10 cellular contexts compared by ENCODE assay signal in the genomic region with DNA sequence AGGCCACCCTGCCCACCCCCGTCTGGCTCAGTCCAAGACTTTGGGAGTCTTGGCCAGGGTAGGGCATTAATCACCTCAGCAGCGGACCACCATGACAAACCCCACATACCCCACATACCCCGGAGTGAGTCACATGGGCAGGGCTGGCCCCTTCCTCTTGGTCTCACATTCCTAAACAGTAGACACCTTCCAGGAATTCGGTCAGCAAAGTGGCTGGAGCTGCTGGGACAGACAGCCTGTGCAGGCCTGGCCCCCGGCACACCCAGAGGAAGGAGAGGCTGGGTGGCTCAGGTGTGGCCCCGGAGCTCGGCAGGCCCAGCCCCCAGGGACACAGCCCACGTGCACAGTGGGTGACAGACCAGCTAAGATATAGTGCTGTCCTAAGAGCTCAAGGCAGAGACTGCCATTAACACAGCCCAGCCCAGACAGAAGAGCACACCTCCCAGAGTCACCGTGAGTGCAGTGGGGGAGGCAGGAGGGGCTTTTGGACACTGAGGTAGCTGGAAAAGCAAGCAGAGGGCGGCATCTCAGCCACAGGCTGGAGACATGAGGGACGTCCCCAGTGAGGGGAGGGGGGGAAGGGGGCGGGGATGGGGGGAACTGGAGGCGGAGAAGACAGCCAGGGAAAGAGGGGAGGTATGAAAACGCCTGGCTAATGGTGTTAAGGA. TPM values are rescaled to one million over a fixed set of nuclear protein-coding genes. Genes with fewer than 3 reads are reported as not detected.
A peak's percentile ranks its signal among the peaks of the same experiment; 100 is the strongest.
DNase-seq lines count a peak whose midpoint lies in the region; ATAC-seq and TF ChIP-seq lines count a peak whose summit lies in the region.
"Had no signal": no experiment of that assay in that cellular context is flagged by ENCODE, and none has a peak within 500 bp of the region (broad histone marks: within the 10 kb centered on the region; RNA-seq: fewer than 3 reads in every experiment).

No MANE protein-coding gene starts in this region.

- peak overlapping the region in 3 of 4 donors; percentile 6 to 32 (median 8) for H3K4me3 ChIP-seq in stomach

- POLR2A ChIA-PET in WTC11 (lab: Charles Lee): no interaction called here
- POLR2A ChIA-PET in activated CD8-positive, alpha-beta T cell treated with anti-CD3 and anti-CD28 coated beads for 36 hours (lab: Charles Lee): no interaction called here

- peaks cover 40% of the 10 kb centered on the region for H3K4me1 Mint-ChIP-seq in WTC11
- peaks cover 6% of the 10 kb centered on the region for H3K4me1 Mint-ChIP-seq in activated naive CD8-positive, alpha-beta T cell treated with anti-CD3 and anti-CD28 coated beads, Interleukin-2, amount 50 U/mL, for 24 hours
- peaks cover 7% of the 10 kb centered on the region for H3K4me1 Mint-ChIP-seq in activated CD8-positive, alpha-beta T cell treated with anti-CD3 and anti-CD28 coated beads for 36 hours (ENCODE audit: low read depth)

- no peaks in the 10 kb centered on the region for H3K36me3 ChIP-seq in stomach

- DNase-seq in HPDE6-E6E7 (ENCODE audit: extremely low spot score) (peak; percentile 90), WTC11 (ENCODE audit: low spot score) (peak; percentile 31), iPS-NIHi7 (ENCODE audit: extremely low spot score) (peak; percentile 82), stomach (peak; percentile 75), RPMI8226 (no peak)
- no peak for DNase-seq in activated naive CD8-positive, alpha-beta T cell treated with anti-CD3 and anti-CD28 coated beads, Interleukin-2, amount 50 U/mL, for 24 hours
- DNase-seq in activated CD8-positive, alpha-beta T cell treated with anti-CD3 and anti-CD28 coated beads for 36 hours: no peak
- DNase-seq: activated T-cell treated with anti-CD3 and anti-CD28 coated beads, Interleukin-2, amount 50 U/mL, for 72 hours; NCI-H524 had no signal

- no peak for TF ChIP-seq CTCF in WTC11 (IDR thresholded peaks at IDR 0.05)
- TF ChIP-seq CTCF in stomach (IDR thresholded peaks at IDR 0.05): no peak
- TF ChIP-seq CTCF in activated CD8-positive, alpha-beta T cell treated with anti-CD3 and anti-CD28 coated beads for 36 hours (IDR thresholded peaks at IDR 0.05): no peak

- WGBS in stomach, 5 donors: 22 to 32% (median 28%) methylated on average over 8 to 14 of the region's 14 CpGs

- H3K27ac ChIP-seq in stomach: peak overlapping the region; percentile 89 to 93 (median 91)

- peaks cover 62 to 69% (median 67%) of the 10 kb centered on the region in 4 donors for H3K4me1 ChIP-seq in stomach

- no peaks in the 10 kb centered on the region for H3K27me3 ChIP-seq in stomach

- H3K4me3 Mint-ChIP-seq in WTC11: no peak overlapping the region
- no peak overlapping the region for H3K4me3 Mint-ChIP-seq in activated naive CD8-positive, alpha-beta T cell treated with anti-CD3 and anti-CD28 coated beads, Interleukin-2, amount 50 U/mL, for 24 hours
- H3K4me3 Mint-ChIP-seq in activated CD8-positive, alpha-beta T cell treated with anti-CD3 and anti-CD28 coated beads for 36 hours: no peak overlapping the region
- H3K4me3 Mint-ChIP-seq: activated T-cell treated with anti-CD3 and anti-CD28 coated beads, Interleukin-2, amount 50 U/mL, for 72 hours had no signal

- H3K36me3 Mint-ChIP-seq in WTC11: no peaks in the 10 kb centered on the region
- H3K36me3 Mint-ChIP-seq in activated naive CD8-positive, alpha-beta T cell treated with anti-CD3 and anti-CD28 coated beads, Interleukin-2, amount 50 U/mL, for 24 hours (ENCODE audit: low read depth): no peaks in the 10 kb centered on the region
- H3K36me3 Mint-ChIP-seq in activated CD8-positive, alpha-beta T cell treated with anti-CD3 and anti-CD28 coated beads for 36 hours (ENCODE audit: low read depth): no peaks in the 10 kb centered on the region

- peak overlapping the region; percentile 49; the same call in 1 of the 2 replicates for H3K27ac Mint-ChIP-seq in WTC11
- H3K27ac Mint-ChIP-seq in activated naive CD8-positive, alpha-beta T cell treated with anti-CD3 and anti-CD28 coated beads, Interleukin-2, amount 50 U/mL, for 24 hours: no peak overlapping the region
- no peak overlapping the region for H3K27ac Mint-ChIP-seq in activated CD8-positive, alpha-beta T cell treated with anti-CD3 and anti-CD28 coated beads for 36 hours
- H3K27ac Mint-ChIP-seq: activated T-cell treated with anti-CD3 and anti-CD28 coated beads, Interleukin-2, amount 50 U/mL, for 72 hours had no signal

- ATAC-seq in WTC11: peak; percentile 49
- no peak for ATAC-seq in activated naive CD8-positive, alpha-beta T cell treated with anti-CD3 and anti-CD28 coated beads, Interleukin-2, amount 50 U/mL, for 24 hours
- ATAC-seq in activated CD8-positive, alpha-beta T cell treated with anti-CD3 and anti-CD28 coated beads for 36 hours: no peak
- ATAC-seq in GM18907 (IDR thresholded peaks at IDR 0.05; ENCODE audit: unreplicated experiment): no peak
- ATAC-seq: activated T-cell treated with anti-CD3 and anti-CD28 coated beads, Interleukin-2, amount 50 U/mL, for 72 hours had no signal

- no peaks in the 10 kb centered on the region for H3K9me3 Mint-ChIP-seq in WTC11
- H3K9me3 Mint-ChIP-seq in activated naive CD8-positive, alpha-beta T cell treated with anti-CD3 and anti-CD28 coated beads, Interleukin-2, amount 50 U/mL, for 24 hours: no peaks in the 10 kb centered on the region
- no peaks in the 10 kb centered on the region for H3K9me3 Mint-ChIP-seq in activated CD8-positive, alpha-beta T cell treated with anti-CD3 and anti-CD28 coated beads for 36 hours
- H3K9me3 Mint-ChIP-seq: activated T-cell treated with anti-CD3 and anti-CD28 coated beads, Interleukin-2, amount 50 U/mL, for 72 hours had no signal

- 0 out of 2 replicates have a peak, but pooled peaks cover 2% of the 10 kb centered on the region for H3K27me3 Mint-ChIP-seq in WTC11 (ENCODE audit: low read depth)
- no peaks in the 10 kb centered on the region for H3K27me3 Mint-ChIP-seq in activated naive CD8-positive, alpha-beta T cell treated with anti-CD3 and anti-CD28 coated beads, Interleukin-2, amount 50 U/mL, for 24 hours
- no peaks in the 10 kb centered on the region for H3K27me3 Mint-ChIP-seq in activated CD8-positive, alpha-beta T cell treated with anti-CD3 and anti-CD28 coated beads for 36 hours

- no peaks in the 10 kb centered on the region for H3K9me3 ChIP-seq in stomach

- TF ChIP-seq POLR2A in stomach (IDR thresholded peaks at IDR 0.05): no peak

- intact Hi-C loops in stomach (cut with DNase I; ENCODE audit: low total_unique reads): no loop called here
- intact Hi-C loops in activated CD8-positive, alpha-beta T cell treated with anti-CD3 and anti-CD28 coated beads for 36 hours (cut with micrococcal nuclease): no loop called here

- TF ChIP-seq EP300 in stomach (IDR thresholded peaks at IDR 0.05): no peak

- CTCF ChIA-PET in WTC11 (lab: Charles Lee): interaction anchor here (0.6 to 1.4 kb wide), 6 partner anchors 9 to 77 kb away, joined by 3 to 6 read pairs (median 3); no protein-coding TSS in a partner anchor
- CTCF ChIA-PET in activated CD8-positive, alpha-beta T cell treated with anti-CD3 and anti-CD28 coated beads for 36 hours (lab: Charles Lee): no interaction called here

TF ChIP-seq in WTC11, 78 proteins besides CTCF, POLR2A, EP300 and RAD21 (continues in another document):
- TF ChIP-seq CREB1 (CRISPR knock-in tag; IDR thresholded peaks at IDR 0.05) (no peak), MYBL2 (CRISPR knock-in tag; IDR thresholded peaks at IDR 0.05) (no peak), EMX1 (CRISPR knock-in tag; IDR thresholded peaks at IDR 0.05) (no peak), SP1 (CRISPR knock-in tag; conservative IDR thresholded peaks at IDR 0.05) (no peak), NFATC4 (CRISPR knock-in tag; IDR thresholded peaks at IDR 0.05) (no peak), TP53 (CRISPR knock-in tag; IDR thresholded peaks at IDR 0.05) (no peak), ETV6 (CRISPR knock-in tag; IDR thresholded peaks at IDR 0.05) (no peak), GRHL2 (CRISPR knock-in tag; IDR thresholded peaks at IDR 0.05; ENCODE audit: insufficient replicate concordance, severe bottlenecking) (no peak), ESRRA (CRISPR knock-in tag; IDR thresholded peaks at IDR 0.05; ENCODE audit: borderline replicate concordance) (no peak)
- TF ChIP-seq, protein P1, sequence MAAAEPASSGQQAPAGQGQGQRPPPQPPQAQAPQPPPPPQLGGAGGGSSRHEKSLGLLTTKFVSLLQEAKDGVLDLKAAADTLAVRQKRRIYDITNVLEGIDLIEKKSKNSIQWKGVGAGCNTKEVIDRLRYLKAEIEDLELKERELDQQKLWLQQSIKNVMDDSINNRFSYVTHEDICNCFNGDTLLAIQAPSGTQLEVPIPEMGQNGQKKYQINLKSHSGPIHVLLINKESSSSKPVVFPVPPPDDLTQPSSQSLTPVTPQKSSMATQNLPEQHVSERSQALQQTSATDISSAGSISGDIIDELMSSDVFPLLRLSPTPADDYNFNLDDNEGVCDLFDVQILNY (CRISPR knock-in tag; IDR thresholded peaks at IDR 0.05): no peak
- TF ChIP-seq, protein P2, sequence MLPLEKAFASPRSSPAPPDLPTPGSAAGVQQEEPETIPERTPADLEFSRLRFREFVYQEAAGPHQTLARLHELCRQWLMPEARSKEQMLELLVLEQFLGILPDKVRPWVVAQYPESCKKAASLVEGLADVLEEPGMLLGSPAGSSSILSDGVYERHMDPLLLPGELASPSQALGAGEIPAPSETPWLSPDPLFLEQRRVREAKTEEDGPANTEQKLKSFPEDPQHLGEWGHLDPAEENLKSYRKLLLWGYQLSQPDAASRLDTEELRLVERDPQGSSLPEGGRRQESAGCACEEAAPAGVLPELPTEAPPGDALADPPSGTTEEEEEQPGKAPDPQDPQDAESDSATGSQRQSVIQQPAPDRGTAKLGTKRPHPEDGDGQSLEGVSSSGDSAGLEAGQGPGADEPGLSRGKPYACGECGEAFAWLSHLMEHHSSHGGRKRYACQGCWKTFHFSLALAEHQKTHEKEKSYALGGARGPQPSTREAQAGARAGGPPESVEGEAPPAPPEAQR (CRISPR knock-in tag; IDR thresholded peaks at IDR 0.05): no peak

RNA-seq across cellular contexts. Expression of a gene that starts 24.0 kb away (rescaled TPM):
- total RNA-seq in WTC11 (2021) (28.7 to 35.8 TPM (median 30.4 TPM) in 3 replicates), stomach (10 to 100 TPM; 10.5 to 28.6 (median 14.5) TPM)
- polyA plus RNA-seq in stomach: 10 to 100 TPM; 11.4 to 20.1 (median 17.3) TPM
- total RNA-seq in activated CD8-positive, alpha-beta T cell treated with anti-CD3 and anti-CD28 coated beads for 36 hours: 1 to 10 TPM; 6.8 to 7.9 TPM

Comparison
In these comparisons a context has a peak if more than half of its experiments do, and no peak if none do; other contexts are left out.
1. DNase-seq: peak in HPDE6-E6E7 (single experiment), WTC11 (single experiment), iPS-NIHi7 (single experiment) and stomach (single experiment); none in activated naive CD8-positive, alpha-beta T cell treated with anti-CD3 and anti-CD28 coated beads, Interleukin-2, amount 50 U/mL, for 24 hours (single experiment), activated CD8-positive, alpha-beta T cell treated with anti-CD3 and anti-CD28 coated beads for 36 hours (single experiment) and RPMI8226 (single experiment).